In the genomic region with DNA sequence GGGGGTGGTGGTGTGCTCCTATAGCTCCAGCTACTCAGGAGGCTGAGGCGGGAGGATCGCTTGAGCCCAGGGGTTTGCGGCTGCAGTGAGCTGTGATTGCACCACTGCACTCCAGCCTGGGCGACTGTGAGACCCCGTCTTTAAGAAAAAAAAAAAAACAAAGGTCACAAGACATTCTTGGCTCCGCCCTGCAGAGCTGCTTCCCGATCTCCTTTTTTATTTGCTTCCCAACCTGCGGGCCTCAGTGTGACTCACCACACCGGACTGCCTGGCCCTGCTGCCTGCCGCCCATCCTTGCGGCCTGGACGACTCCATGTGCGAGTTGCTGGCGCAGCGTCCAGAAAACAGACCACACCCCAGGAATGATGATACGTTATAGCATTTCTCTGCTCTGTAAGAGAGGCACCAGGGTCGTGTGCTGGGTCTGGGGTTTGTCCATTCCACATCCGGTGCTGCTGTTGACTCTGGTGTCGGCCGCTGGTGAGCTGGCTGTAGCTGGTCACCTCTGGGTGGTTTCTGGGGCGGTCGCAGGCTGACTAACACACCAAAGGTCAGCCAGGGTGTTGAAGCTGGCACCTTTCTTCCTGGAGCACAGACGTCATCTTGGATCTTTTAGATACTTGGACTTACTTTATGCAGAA, we compare ENCODE assay signal across 1 cellular context.
TF ChIP-seq lines count a peak whose summit lies in the region.

No MANE protein-coding gene starts in this region.

TF ChIP-seq in HepG2, 621 proteins besides CTCF, POLR2A, EP300 and RAD21 (continued from another document and continues in another):
- TF ChIP-seq, protein P1, sequence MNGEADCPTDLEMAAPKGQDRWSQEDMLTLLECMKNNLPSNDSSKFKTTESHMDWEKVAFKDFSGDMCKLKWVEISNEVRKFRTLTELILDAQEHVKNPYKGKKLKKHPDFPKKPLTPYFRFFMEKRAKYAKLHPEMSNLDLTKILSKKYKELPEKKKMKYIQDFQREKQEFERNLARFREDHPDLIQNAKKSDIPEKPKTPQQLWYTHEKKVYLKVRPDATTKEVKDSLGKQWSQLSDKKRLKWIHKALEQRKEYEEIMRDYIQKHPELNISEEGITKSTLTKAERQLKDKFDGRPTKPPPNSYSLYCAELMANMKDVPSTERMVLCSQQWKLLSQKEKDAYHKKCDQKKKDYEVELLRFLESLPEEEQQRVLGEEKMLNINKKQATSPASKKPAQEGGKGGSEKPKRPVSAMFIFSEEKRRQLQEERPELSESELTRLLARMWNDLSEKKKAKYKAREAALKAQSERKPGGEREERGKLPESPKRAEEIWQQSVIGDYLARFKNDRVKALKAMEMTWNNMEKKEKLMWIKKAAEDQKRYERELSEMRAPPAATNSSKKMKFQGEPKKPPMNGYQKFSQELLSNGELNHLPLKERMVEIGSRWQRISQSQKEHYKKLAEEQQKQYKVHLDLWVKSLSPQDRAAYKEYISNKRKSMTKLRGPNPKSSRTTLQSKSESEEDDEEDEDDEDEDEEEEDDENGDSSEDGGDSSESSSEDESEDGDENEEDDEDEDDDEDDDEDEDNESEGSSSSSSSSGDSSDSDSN (CRISPR knock-in tag; IDR thresholded peaks at IDR 0.05), result peak; percentile 76
- TF ChIP-seq RERE (CRISPR knock-in tag; IDR thresholded peaks at IDR 0.05; ENCODE audit: low read depth) (peak; percentile 28; the same call in 1 of the 2 replicates), ZNF17 (CRISPR knock-in tag; IDR thresholded peaks at IDR 0.05) (no peak), DBP (CRISPR knock-in tag; IDR thresholded peaks at IDR 0.05; ENCODE audit: not compliant biosample characterization) (no peak), GTF3A (CRISPR knock-in tag; conservative IDR thresholded peaks at IDR 0.05) (no peak), RFXANK (CRISPR knock-in tag; IDR thresholded peaks at IDR 0.05) (no peak), TEAD2 (CRISPR knock-in tag; IDR thresholded peaks at IDR 0.05) (no peak), PHB2 (IDR thresholded peaks at IDR 0.05; ENCODE audit: partially characterized antibody) (no peak), ATF2 (CRISPR knock-in tag; IDR thresholded peaks at IDR 0.05) (no peak), SP5 (CRISPR knock-in tag; IDR thresholded peaks at IDR 0.05; ENCODE audit: borderline replicate concordance, low read depth) (peak; percentile 79), ZNF773 (CRISPR knock-in tag; IDR thresholded peaks at IDR 0.05; ENCODE audit: borderline replicate concordance) (no peak), ZNF24 (IDR thresholded peaks at IDR 0.05) (no peak), ZNF251 (CRISPR knock-in tag; IDR thresholded peaks at IDR 0.05) (no peak), ZNF354B (CRISPR knock-in tag; IDR thresholded peaks at IDR 0.05) (0 out of 2 replicates have a peak, but pooled peaks have one; percentile 33), IRF2 (CRISPR knock-in tag; IDR thresholded peaks at IDR 0.05) (peak; percentile 81), FOXK1 (CRISPR knock-in tag; IDR thresholded peaks at IDR 0.05; ENCODE audit: borderline replicate concordance, low read depth) (peak; percentile 74; the same call in 1 of the 2 replicates), NONO (IDR thresholded peaks at IDR 0.05) (no peak), NONO (CRISPR knock-in tag; conservative IDR thresholded peaks at IDR 0.05) (no peak), JUNB (CRISPR knock-in tag; IDR thresholded peaks at IDR 0.05; ENCODE audit: borderline replicate concordance) (no peak), ZNF720 (CRISPR knock-in tag; IDR thresholded peaks at IDR 0.05) (no peak), ZNF567 (CRISPR knock-in tag; IDR thresholded peaks at IDR 0.05; ENCODE audit: borderline replicate concordance) (no peak), THAP11 (CRISPR knock-in tag; IDR thresholded peaks at IDR 0.05) (peak; percentile 53), ZNF503 (CRISPR knock-in tag; IDR thresholded peaks at IDR 0.05) (peak; percentile 88; the same call in 1 of the 2 replicates), POLR2AphosphoS5 (IDR thresholded peaks at IDR 0.05; ENCODE audit: low read depth, low read length) (no peak), ZNF749 (CRISPR knock-in tag; IDR thresholded peaks at IDR 0.05; ENCODE audit: borderline replicate concordance) (no peak), SMARCE1 (IDR thresholded peaks at IDR 0.05; ENCODE audit: borderline replicate concordance) (no peak), ZNF670 (CRISPR knock-in tag; IDR thresholded peaks at IDR 0.05; ENCODE audit: borderline replicate concordance) (no peak), ZSCAN20 (CRISPR knock-in tag; IDR thresholded peaks at IDR 0.05; ENCODE audit: borderline replicate concordance) (no peak), FOXO1 (CRISPR knock-in tag; IDR thresholded peaks at IDR 0.05) (peak; percentile 50; the same call in 1 of the 2 replicates), HNF4A (CRISPR knock-in tag; IDR thresholded peaks at IDR 0.05) (peak; percentile 71), ESRRA (CRISPR knock-in tag; IDR thresholded peaks at IDR 0.05; ENCODE audit: low read depth) (peak; percentile 71; the same call in 1 of the 2 replicates), TCF12 (IDR thresholded peaks at IDR 0.05) (no peak), TCF12 (CRISPR knock-in tag; IDR thresholded peaks at IDR 0.05) (peak; percentile 15; the same call in 1 of the 2 replicates), ZNF619 (CRISPR knock-in tag; IDR thresholded peaks at IDR 0.05) (no peak), NFIB (CRISPR knock-in tag; IDR thresholded peaks at IDR 0.05; ENCODE audit: borderline replicate concordance) (no peak), ZNF746 (CRISPR knock-in tag; IDR thresholded peaks at IDR 0.05) (no peak), ZNF777 (CRISPR knock-in tag; IDR thresholded peaks at IDR 0.05) (no peak), AGO2 (optimal IDR thresholded peaks at IDR 0.05; ENCODE audit: low read depth, low read length) (peak; percentile 60), SRSF9 (IDR thresholded peaks at IDR 0.05; ENCODE audit: borderline replicate concordance, insufficient read depth, low read depth, low read length, poor library complexity, severe bottlenecking) (no peak)
- TF ChIP-seq, protein P2, sequence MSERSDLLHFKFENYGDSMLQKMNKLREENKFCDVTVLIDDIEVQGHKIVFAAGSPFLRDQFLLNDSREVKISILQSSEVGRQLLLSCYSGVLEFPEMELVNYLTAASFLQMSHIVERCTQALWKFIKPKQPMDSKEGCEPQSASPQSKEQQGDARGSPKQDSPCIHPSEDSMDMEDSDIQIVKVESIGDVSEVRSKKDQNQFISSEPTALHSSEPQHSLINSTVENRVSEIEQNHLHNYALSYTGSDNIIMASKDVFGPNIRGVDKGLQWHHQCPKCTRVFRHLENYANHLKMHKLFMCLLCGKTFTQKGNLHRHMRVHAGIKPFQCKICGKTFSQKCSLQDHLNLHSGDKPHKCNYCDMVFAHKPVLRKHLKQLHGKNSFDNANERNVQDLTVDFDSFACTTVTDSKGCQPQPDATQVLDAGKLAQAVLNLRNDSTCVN (CRISPR knock-in tag; IDR thresholded peaks at IDR 0.05; ENCODE audit: borderline replicate concordance), result peak; percentile 81; the same call in 1 of the 2 replicates
- TF ChIP-seq, protein P3, sequence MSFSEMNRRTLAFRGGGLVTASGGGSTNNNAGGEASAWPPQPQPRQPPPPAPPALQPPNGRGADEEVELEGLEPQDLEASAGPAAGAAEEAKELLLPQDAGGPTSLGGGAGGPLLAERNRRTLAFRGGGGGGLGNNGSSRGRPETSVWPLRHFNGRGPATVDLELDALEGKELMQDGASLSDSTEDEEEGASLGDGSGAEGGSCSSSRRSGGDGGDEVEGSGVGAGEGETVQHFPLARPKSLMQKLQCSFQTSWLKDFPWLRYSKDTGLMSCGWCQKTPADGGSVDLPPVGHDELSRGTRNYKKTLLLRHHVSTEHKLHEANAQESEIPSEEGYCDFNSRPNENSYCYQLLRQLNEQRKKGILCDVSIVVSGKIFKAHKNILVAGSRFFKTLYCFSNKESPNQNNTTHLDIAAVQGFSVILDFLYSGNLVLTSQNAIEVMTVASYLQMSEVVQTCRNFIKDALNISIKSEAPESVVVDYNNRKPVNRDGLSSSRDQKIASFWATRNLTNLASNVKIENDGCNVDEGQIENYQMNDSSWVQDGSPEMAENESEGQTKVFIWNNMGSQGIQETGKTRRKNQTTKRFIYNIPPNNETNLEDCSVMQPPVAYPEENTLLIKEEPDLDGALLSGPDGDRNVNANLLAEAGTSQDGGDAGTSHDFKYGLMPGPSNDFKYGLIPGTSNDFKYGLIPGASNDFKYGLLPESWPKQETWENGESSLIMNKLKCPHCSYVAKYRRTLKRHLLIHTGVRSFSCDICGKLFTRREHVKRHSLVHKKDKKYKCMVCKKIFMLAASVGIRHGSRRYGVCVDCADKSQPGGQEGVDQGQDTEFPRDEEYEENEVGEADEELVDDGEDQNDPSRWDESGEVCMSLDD (CRISPR knock-in tag; IDR thresholded peaks at IDR 0.05; ENCODE audit: borderline replicate concordance), result no peak
- TF ChIP-seq, protein P4, sequence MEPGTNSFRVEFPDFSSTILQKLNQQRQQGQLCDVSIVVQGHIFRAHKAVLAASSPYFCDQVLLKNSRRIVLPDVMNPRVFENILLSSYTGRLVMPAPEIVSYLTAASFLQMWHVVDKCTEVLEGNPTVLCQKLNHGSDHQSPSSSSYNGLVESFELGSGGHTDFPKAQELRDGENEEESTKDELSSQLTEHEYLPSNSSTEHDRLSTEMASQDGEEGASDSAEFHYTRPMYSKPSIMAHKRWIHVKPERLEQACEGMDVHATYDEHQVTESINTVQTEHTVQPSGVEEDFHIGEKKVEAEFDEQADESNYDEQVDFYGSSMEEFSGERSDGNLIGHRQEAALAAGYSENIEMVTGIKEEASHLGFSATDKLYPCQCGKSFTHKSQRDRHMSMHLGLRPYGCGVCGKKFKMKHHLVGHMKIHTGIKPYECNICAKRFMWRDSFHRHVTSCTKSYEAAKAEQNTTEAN (CRISPR knock-in tag; conservative IDR thresholded peaks at IDR 0.05), result peak; percentile 77; the same call in 1 of the 2 replicates
